ENCODE assay signal across 36 cellular contexts in genomic region chr2:201758873-201759272, GRCh38. TPM values are rescaled to one million over a fixed set of nuclear protein-coding genes. Genes with fewer than 3 reads are reported as not detected.
"Had no signal": no experiment of that assay in that cellular context is flagged by ENCODE, and none has a peak within 500 bp of the region (broad histone marks: within the 10 kb centered on the region; RNA-seq: fewer than 3 reads in every experiment).

No MANE protein-coding gene starts in this region.

- DNase-seq: activated CD4-positive, alpha-beta T cell treated with anti-CD3 and anti-CD28 coated beads for 1 hour; activated CD4-positive, alpha-beta T cell treated with anti-CD3 and anti-CD28 coated beads for 48 hours; activated CD4-positive, CD25-positive, alpha-beta regulatory T cell; activated CD8-positive, alpha-beta T cell treated with anti-CD3 and anti-CD28 coated beads for 36 hours; activated effector memory CD4-positive, alpha-beta T cell treated with anti-CD3 and anti-CD28 coated beads, Interleukin-2, amount 50 U/mL, for 16 hours; activated naive CD4-positive, alpha-beta T cell; activated naive CD8-positive, alpha-beta T cell treated with anti-CD3 and anti-CD28 coated beads, Interleukin-2, amount 10 ng/mL, durations not matched to agents 7 days and 5 days; activated T-cell treated with anti-CD3 and anti-CD28 coated beads, Interleukin-2, amount 50 U/mL, for 1 hour; activated T-cell treated with anti-CD3 and anti-CD28 coated beads, Interleukin-2, amount 50 U/mL, for 72 hours; amygdala; Kasumi-1; KBM-7; MG63; MV-4-11; NCI-H1092; NCI-H1436 treated with DMSO at 0.1 percent for 48 hours; NCI-H1694 treated with DMSO at 0.1 percent for 48 hours; NCI-H2029; NCI-H2107; NCI-H2171; NCI-H510A; NCI-H748 treated with DMSO at 0.1 percent for 48 hours; PC-9; SJCRH30; T1000; WERI-Rb-1 had no signal

- ATAC-seq: activated CD8-positive, alpha-beta T cell treated with anti-CD3 and anti-CD28 coated beads for 36 hours; activated T-cell treated with anti-CD3 and anti-CD28 coated beads, Interleukin-2, amount 50 U/mL, for 72 hours; activated T-helper 17 cell treated with anti-CD3 and anti-CD28 coated beads, Interleukin-2, amount 50 U/mL, for 72 hours; Right ventricle myocardium inferior had no signal

- H3K4me1 ChIP-seq: ascending aorta, SJCRH30 had no signal

- H3K27me3 ChIP-seq: ascending aorta, cardiac muscle cell, MG63, SJCRH30 had no signal

- H3K4me2 ChIP-seq: PC-9 had no signal

- H3K27ac ChIP-seq: ascending aorta, cardiac muscle cell, PC-9, RWPE1, SJCRH30, WERI-Rb-1 had no signal

- H3K9me3 ChIP-seq: ascending aorta, MG63, SJCRH30 had no signal

- H2AFZ ChIP-seq: PC-9 had no signal

- H3K4me3 ChIP-seq: ascending aorta, cardiac muscle cell, MG63, PC-9, SJCRH30, SK-N-MC had no signal

RNA-seq across cellular contexts. Expression of gene CDK15, which starts 47.5 kb away (rescaled TPM):
- total RNA-seq: activated CD8-positive, alpha-beta memory T cell treated with anti-CD3 and anti-CD28 coated beads for 36 hours; activated CD8-positive, alpha-beta T cell treated with anti-CD3 and anti-CD28 coated beads for 36 hours; activated naive CD8-positive, alpha-beta T cell treated with anti-CD3 and anti-CD28 coated beads, Interleukin-2, amount 10 ng/mL, durations not matched to agents 7 days and 5 days; activated T-cell treated with anti-CD3 and anti-CD28 coated beads, Interleukin-2, amount 50 U/mL, for 72 hours; activated T-helper 17 cell treated with anti-CD3 and anti-CD28 coated beads, Interleukin-2, amount 50 U/mL, for 72 hours; cardiac muscle cell; OCI-LY7; PC-9; T-helper 1 cell treated with Interleukin-12 subunit alpha and Interleukin-12 subunit beta and Interleukin-4 antibody, amounts not matched to agents 30 ng/mL and 1 ng/mL, for 36 hours; T-helper 2 cell treated with Interferon-gamma antibody and Interleukin-4, amounts not matched to agents 100 ng/mL and 5 ng/mL, for 36 hours had no signal
- polyA plus RNA-seq: cardiac muscle cell had no signal
